ENCODE assay signal across 28 cellular contexts in the genomic region with DNA sequence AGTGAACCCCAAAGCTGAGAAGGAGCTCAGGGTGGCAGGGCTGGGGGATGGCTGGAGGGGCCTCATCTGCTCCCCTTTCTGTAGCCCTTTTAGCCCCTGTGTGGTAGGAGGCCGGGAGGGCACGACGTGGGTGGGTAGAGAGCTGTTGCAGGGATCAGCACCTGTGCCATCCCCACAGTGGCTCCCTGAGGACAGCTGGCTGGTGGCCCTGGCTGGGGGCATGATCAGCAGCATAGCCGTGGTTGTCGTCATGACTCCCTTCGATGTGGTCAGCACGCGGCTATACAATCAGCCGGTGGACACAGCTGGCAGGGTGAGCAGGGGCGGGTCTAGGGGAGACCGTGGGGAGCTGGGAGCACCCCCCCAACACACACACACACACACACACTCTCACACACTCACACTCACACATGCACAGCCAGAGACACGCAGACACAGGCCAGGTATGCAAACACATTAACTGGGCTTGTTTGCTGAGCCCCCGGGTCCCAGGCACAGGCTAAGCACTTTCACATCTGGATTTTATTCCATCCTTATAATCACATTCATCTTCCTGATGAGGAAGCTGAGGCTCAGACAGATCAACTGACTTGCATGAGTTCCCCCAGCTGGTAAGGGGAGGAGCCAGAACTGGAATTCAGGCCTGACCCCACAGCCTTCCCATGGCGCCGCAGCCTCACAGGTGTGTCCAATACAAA. TPM values are rescaled to one million over a fixed set of nuclear protein-coding genes. Genes with fewer than 3 reads are reported as not detected.
DNase-seq lines count a peak whose midpoint lies in the region; ATAC-seq and TF ChIP-seq lines count a peak whose summit lies in the region.
"Had no signal": no experiment of that assay in that cellular context is flagged by ENCODE, and none has a peak within 500 bp of the region (broad histone marks: within the 10 kb centered on the region; RNA-seq: fewer than 3 reads in every experiment).

No MANE protein-coding gene starts in this region.

- peak overlapping the region; percentile 24; the same call in 1 of the 2 replicates for H3K27ac ChIP-seq in SJCRH30

- peaks cover 1% of the 10 kb centered on the region for H3K27me3 Mint-ChIP-seq in HFFc6 (ENCODE audit: insufficient read depth)
- H3K27me3 Mint-ChIP-seq in stimulated activated naive B cell treated with anti-CD40 and anti-IgM and Interleukin-4, amounts not matched to agents 10 μg/mL and 1 μg/mL and 100 μg/mL, for 72 hours: no peaks in the 10 kb centered on the region
- H3K27me3 Mint-ChIP-seq: activated CD4-positive, alpha-beta T cell treated with anti-CD3 and anti-CD28 coated beads, Interleukin-2, amount 10 ng/mL, durations not matched to agents 24 days and 14 days; naive thymus-derived CD8-positive, alpha-beta T cell had no signal

- H3K4me1 Mint-ChIP-seq in HFFc6 (ENCODE audit: low read depth): peaks cover 7% of the 10 kb centered on the region
- peaks cover 5 to 16% of the 10 kb centered on the region in 2 donors for H3K4me1 Mint-ChIP-seq in stimulated activated naive B cell treated with anti-CD40 and anti-IgM and Interleukin-4, amounts not matched to agents 10 μg/mL and 1 μg/mL and 100 μg/mL, for 72 hours

- H3K27me3 ChIP-seq in SJCRH30: no peaks in the 10 kb centered on the region
- H3K27me3 ChIP-seq: spleen had no signal

- no peaks in the 10 kb centered on the region for H3K36me3 ChIP-seq in SJCRH30

- no peaks in the 10 kb centered on the region for H3K9me3 Mint-ChIP-seq in HFFc6
- no peaks in the 10 kb centered on the region for H3K9me3 Mint-ChIP-seq in stimulated activated naive B cell treated with anti-CD40 and anti-IgM and Interleukin-4, amounts not matched to agents 10 μg/mL and 1 μg/mL and 100 μg/mL, for 72 hours
- H3K9me3 Mint-ChIP-seq: activated CD4-positive, alpha-beta T cell treated with anti-CD3 and anti-CD28 coated beads, Interleukin-2, amount 10 ng/mL, durations not matched to agents 24 days and 14 days; activated naive CD4-positive, alpha-beta T cell treated with anti-CD3 and anti-CD28 coated beads, Interleukin-2, amount 10 ng/mL, durations not matched to agents 7 days and 5 days; activated T-helper 1 cell treated with anti-CD3 and anti-CD28 coated beads, Interleukin-12 subunit alpha, Interleukin-12 subunit beta, Interleukin-2, Interleukin-4 antibody, amounts not matched to agents 30 ng/mL and 10 ng/mL and 1 ng/mL, durations not matched to agents 14 hours and 24 hours and 36 hours; CD8-positive, alpha-beta T cell; GM23338; naive thymus-derived CD8-positive, alpha-beta T cell had no signal

- H3K27ac Mint-ChIP-seq in HFFc6: peak overlapping the region; percentile 16
- peak overlapping the region; percentile 62 for H3K27ac Mint-ChIP-seq in stimulated activated naive B cell treated with anti-CD40 and anti-IgM and Interleukin-4, amounts not matched to agents 10 μg/mL and 1 μg/mL and 100 μg/mL, for 72 hours
- H3K27ac Mint-ChIP-seq: activated CD4-positive, alpha-beta T cell treated with anti-CD3 and anti-CD28 coated beads, Interleukin-2, amount 10 ng/mL, durations not matched to agents 24 days and 14 days; activated naive CD4-positive, alpha-beta T cell treated with anti-CD3 and anti-CD28 coated beads, Interleukin-2, amount 10 ng/mL, durations not matched to agents 7 days and 5 days; activated T-helper 1 cell treated with anti-CD3 and anti-CD28 coated beads, Interleukin-12 subunit alpha, Interleukin-12 subunit beta, Interleukin-2, Interleukin-4 antibody, amounts not matched to agents 30 ng/mL and 10 ng/mL and 1 ng/mL, durations not matched to agents 14 hours and 24 hours and 36 hours; GM23338 had no signal

- no peak for DNase-seq in HFFc6
- peak; percentile 68 to 73 for DNase-seq in SJCRH30
- peak; percentile 12 for DNase-seq in fibroblast of peridontal ligament (ENCODE audit: extremely low read depth)
- DNase-seq in stimulated activated naive B cell treated with anti-CD40 and anti-IgM and Interleukin-4, amounts not matched to agents 10 μg/mL and 1 μg/mL and 100 μg/mL, for 72 hours: no peak
- no peak for DNase-seq in occipital lobe (lab: John Stamatoyannopoulos, UW)
- DNase-seq: activated CD4-positive, alpha-beta T cell treated with anti-CD3 and anti-CD28 coated beads, Interleukin-2, amount 10 ng/mL, durations not matched to agents 24 days and 14 days; activated naive CD4-positive, alpha-beta T cell treated with anti-CD3 and anti-CD28 coated beads, Interleukin-2, amount 10 ng/mL, durations not matched to agents 7 days and 5 days; amniotic stem cell; cortex of kidney; DMS53; KBM-7; kidney glomerular epithelial cell; mammary epithelial cell; naive thymus-derived CD8-positive, alpha-beta T cell; NCI-H1417 treated with DMSO at 0.1 percent for 48 hours; NCI-H510A; spleen; stimulated activated CD4-positive, alpha-beta T cell treated with anti-CD3 and anti-CD28 coated beads, Interleukin-2, amount 100 ng/mL, for 48 hours; stimulated activated naive CD4-positive, alpha-beta T cell had no signal

- no peaks in the 10 kb centered on the region for H3K36me3 Mint-ChIP-seq in HFFc6 (ENCODE audit: low read depth)
- H3K36me3 Mint-ChIP-seq in stimulated activated naive B cell treated with anti-CD40 and anti-IgM and Interleukin-4, amounts not matched to agents 10 μg/mL and 1 μg/mL and 100 μg/mL, for 72 hours: peaks cover 3 to 11% of the 10 kb centered on the region in 2 donors
- H3K36me3 Mint-ChIP-seq: activated naive CD4-positive, alpha-beta T cell treated with anti-CD3 and anti-CD28 coated beads, Interleukin-2, amount 10 ng/mL, durations not matched to agents 7 days and 5 days had no signal

- no peak for TF ChIP-seq CTCF in HFFc6 (IDR thresholded peaks at IDR 0.05)

- H3K4me1 ChIP-seq in SJCRH30: peaks cover 41% of the 10 kb centered on the region

- H3K4me3 ChIP-seq in SJCRH30: no peak overlapping the region
- H3K4me3 ChIP-seq: GM23338, spleen had no signal

- H3K4me3 Mint-ChIP-seq in HFFc6: peak overlapping the region; percentile 22; the same call in 1 of the 2 replicates
- H3K4me3 Mint-ChIP-seq in stimulated activated naive B cell treated with anti-CD40 and anti-IgM and Interleukin-4, amounts not matched to agents 10 μg/mL and 1 μg/mL and 100 μg/mL, for 72 hours: no peak overlapping the region
- H3K4me3 Mint-ChIP-seq: activated CD4-positive, alpha-beta T cell treated with anti-CD3 and anti-CD28 coated beads, Interleukin-2, amount 10 ng/mL, durations not matched to agents 24 days and 14 days; activated naive CD4-positive, alpha-beta T cell treated with anti-CD3 and anti-CD28 coated beads, Interleukin-2, amount 10 ng/mL, durations not matched to agents 7 days and 5 days; activated T-helper 1 cell treated with anti-CD3 and anti-CD28 coated beads, Interleukin-12 subunit alpha, Interleukin-12 subunit beta, Interleukin-2, Interleukin-4 antibody, amounts not matched to agents 30 ng/mL and 10 ng/mL and 1 ng/mL, durations not matched to agents 14 hours and 24 hours and 36 hours; CD8-positive, alpha-beta T cell; GM23338; naive thymus-derived CD8-positive, alpha-beta T cell had no signal

- ATAC-seq in stimulated activated naive B cell treated with anti-CD40 and anti-IgM and Interleukin-4, amounts not matched to agents 10 μg/mL and 1 μg/mL and 100 μg/mL, for 72 hours (replicated peaks): no peak
- ATAC-seq in GM18517 (IDR thresholded peaks at IDR 0.05; ENCODE audit: unreplicated experiment): no peak
- no peak for ATAC-seq in GM21367 (IDR thresholded peaks at IDR 0.05; ENCODE audit: unreplicated experiment)
- ATAC-seq: CD8-positive, alpha-beta T cell; GM23338; naive thymus-derived CD8-positive, alpha-beta T cell had no signal

- H3K9me3 ChIP-seq in SJCRH30 (replicated peaks): no peaks in the 10 kb centered on the region
- H3K9me3 ChIP-seq: spleen had no signal

RNA-seq across cellular contexts. Expression of gene SLC25A34, which starts 2.5 kb away (rescaled TPM):
- under 1 TPM; 0.26 to 0.68 (median 0.43) TPM for total RNA-seq in HFFc6 (2021; fragmentation: NEBNext Ultra II Directional; extraction: Animal tissue kit (Norgen Biotek cat#: 25700))
- 2.8 and 3.5 TPM in 2 replicates for total RNA-seq in SJCRH30 (2014; rRNA removed; shearing (Covaris generic))
- 1.2 TPM for total RNA-seq in occipital lobe

RNA-seq across cellular contexts. Expression of gene TMEM82, which starts 3.7 kb away (rescaled TPM):
- not detected for total RNA-seq in HFFc6 (2021; fragmentation: NEBNext Ultra II Directional; extraction: Animal tissue kit (Norgen Biotek cat#: 25700))
- total RNA-seq in SJCRH30 (2014; rRNA removed; shearing (Covaris generic)): not detected in 2 replicates
- total RNA-seq in occipital lobe: not detected
- total RNA-seq: activated CD4-positive, alpha-beta T cell treated with anti-CD3 and anti-CD28 coated beads, Interleukin-2, amount 10 ng/mL, durations not matched to agents 24 days and 14 days; activated T-helper 1 cell treated with anti-CD3 and anti-CD28 coated beads, Interleukin-12 subunit alpha, Interleukin-12 subunit beta, Interleukin-2, Interleukin-4 antibody, amounts not matched to agents 30 ng/mL and 10 ng/mL and 1 ng/mL, durations not matched to agents 14 hours and 24 hours and 36 hours; CD8-positive, alpha-beta T cell; GM23338; mammary epithelial cell; naive thymus-derived CD8-positive, alpha-beta T cell; osteoblast; renal cortical epithelial cell; RPMI7951; spleen; T-helper 2 cell treated with Interferon-gamma antibody and Interleukin-4, amounts not matched to agents 100 ng/mL and 5 ng/mL, for 36 hours had no signal

RNA-seq across cellular contexts. Expression of gene FBLIM1, which starts 20.0 kb away (rescaled TPM):
- total RNA-seq in HFFc6 (2021; fragmentation: NEBNext Ultra II Directional; extraction: Animal tissue kit (Norgen Biotek cat#: 25700)): 100 to 1,000 TPM in 4 of 6 experiments, 10 to 100 TPM in 2; 98.4 to 127 (median 110) TPM
- 6.7 and 9.0 TPM in 2 replicates for total RNA-seq in SJCRH30 (2014; rRNA removed; shearing (Covaris generic))
- 11.4 TPM for total RNA-seq in occipital lobe
- total RNA-seq: activated CD4-positive, alpha-beta T cell treated with anti-CD3 and anti-CD28 coated beads, Interleukin-2, amount 10 ng/mL, durations not matched to agents 24 days and 14 days; activated T-helper 1 cell treated with anti-CD3 and anti-CD28 coated beads, Interleukin-12 subunit alpha, Interleukin-12 subunit beta, Interleukin-2, Interleukin-4 antibody, amounts not matched to agents 30 ng/mL and 10 ng/mL and 1 ng/mL, durations not matched to agents 14 hours and 24 hours and 36 hours; naive thymus-derived CD8-positive, alpha-beta T cell; T-helper 2 cell treated with Interferon-gamma antibody and Interleukin-4, amounts not matched to agents 100 ng/mL and 5 ng/mL, for 36 hours had no signal

RNA-seq across cellular contexts. Expression of gene PLEKHM2, which starts 54.4 kb away (rescaled TPM):
- 10 to 100 TPM; 61.5 to 70.5 (median 66.0) TPM for total RNA-seq in HFFc6 (2021; fragmentation: NEBNext Ultra II Directional; extraction: Animal tissue kit (Norgen Biotek cat#: 25700))
- 33.6 and 36.2 TPM in 2 replicates for total RNA-seq in SJCRH30 (2014; rRNA removed; shearing (Covaris generic))
- 36.8 TPM for total RNA-seq in occipital lobe

Comparison
In these comparisons a context has a peak if more than half of its experiments do, and no peak if none do; other contexts are left out.
1. DNase-seq: peak in SJCRH30 (2 of 2) and fibroblast of peridontal ligament (single experiment); none in HFFc6 (single experiment), stimulated activated naive B cell treated with anti-CD40 and anti-IgM and Interleukin-4, amounts not matched to agents 10 μg/mL and 1 μg/mL and 100 μg/mL, for 72 hours (single experiment) and occipital lobe (single experiment).